ENCODE assay signal across 8 cellular contexts in genomic region chr7:151248191-151249033, GRCh38. TPM values are rescaled to one million over a fixed set of nuclear protein-coding genes. Genes with fewer than 3 reads are reported as not detected.
A peak's percentile ranks its signal among the peaks of the same experiment; 100 is the strongest.
DNase-seq lines count a peak whose midpoint lies in the region; ATAC-seq, FAIRE-seq and TF ChIP-seq lines count a peak whose summit lies in the region.

TSS of gene SMARCD3 (minus strand) at chr7:151248694. CDS start at chr7:151248562, 132 bp downstream.

- H3K9me3 ChIP-seq in OCI-LY7 (ENCODE audit: low read length), result no peaks in the 10 kb centered on the region
- no peaks in the 10 kb centered on the region for H3K9me3 ChIP-seq in GM12878 (replicated peaks; ENCODE audit: control insufficient read depth, insufficient read depth, low read length)
- no peaks in the 10 kb centered on the region for H3K9me3 ChIP-seq in iPS DF 6.9 (ENCODE audit: control insufficient read depth, insufficient read depth, low read length)
- no peaks in the 10 kb centered on the region for H3K9me3 ChIP-seq in prostate gland

- TF ChIP-seq RAD21 in GM12878 (IDR thresholded peaks at IDR 0.05; ENCODE audit: insufficient read depth, low read depth, low read length), result no peak

- H3K27ac ChIP-seq in OCI-LY7 (ENCODE audit: low read depth, low read length, poor library complexity, severe bottlenecking) (no peak within 1 kb of the TSS), GM12878 (ENCODE audit: control insufficient read depth, insufficient read depth) (no peak within 1 kb of the TSS), iPS DF 6.9 (ENCODE audit: low read length) (no peak within 1 kb of the TSS), prostate gland (peak within 1 kb of the TSS; percentile 75 to 84)

- TF ChIP-seq CTCF in OCI-LY7 (conservative IDR thresholded peaks at IDR 0.05; ENCODE audit: low read length) (no peak), GM12878 (IDR thresholded peaks at IDR 0.05 in 2 of 3, conservative IDR thresholded peaks at IDR 0.05 in 1 of 3; ENCODE audit: control insufficient read depth in 2 of 3, extremely low read depth in 1 of 3, insufficient read depth in 1 of 3, low read depth in 3 of 3, low read length in 3 of 3) (no peak), prostate gland (IDR thresholded peaks at IDR 0.05) (peak in 1 of 4 experiments; percentile 2)

- no peak for TF ChIP-seq POLR2A in GM12878 (IDR thresholded peaks at IDR 0.05; ENCODE audit: low read depth, low read length)
- TF ChIP-seq POLR2A in prostate gland (IDR thresholded peaks at IDR 0.05), result no peak

- FAIRE-seq in GM12878 (lab: Jason Lieb, UNC), result no peak

- RAD21 ChIA-PET in GM12878 (lab: Charles Lee; ENCODE audit: unreplicated experiment), result no interaction called here

- no peak for ATAC-seq in GM12878
- no peak for ATAC-seq in GM18520 (IDR thresholded peaks at IDR 0.05; ENCODE audit: unreplicated experiment)

- no peak within 1 kb of the TSS for H3K9ac ChIP-seq in GM12878 (ENCODE audit: control insufficient read depth, insufficient read depth, low read length)

- peaks cover 6% of the 10 kb centered on the region; the same call in 1 of the 2 replicates for H4K20me1 ChIP-seq in OCI-LY7 (ENCODE audit: insufficient read depth, low read length)
- H4K20me1 ChIP-seq in GM12878 (ENCODE audit: control insufficient read depth, insufficient read depth), result no peaks in the 10 kb centered on the region

- H3K9me2 ChIP-seq in OCI-LY7 (ENCODE audit: insufficient read depth, low read length), result no peaks in the 10 kb centered on the region

- under 1% methylated on average over 63 of the region's 84 CpGs for WGBS in GM12878 (ENCODE audit: insufficient coverage, insufficient replicate concordance, low lambda C conversion rate, missing lambda C conversion rate)
- WGBS in iPS DF 6.9 (ENCODE audit: insufficient coverage, insufficient read length), result no CpG with 5 or more reads among the region's 84 CpGs
- under 1% methylated on average over 76 of the region's 84 CpGs for WGBS in prostate gland

- no peaks in the 10 kb centered on the region for H3K36me3 ChIP-seq in OCI-LY7 (ENCODE audit: insufficient read depth, low read length)
- no peaks in the 10 kb centered on the region for H3K36me3 ChIP-seq in GM12878 (ENCODE audit: control insufficient read depth in 2 of 2, insufficient read depth in 2 of 2, low read length in 1 of 2)
- no peaks in the 10 kb centered on the region for H3K36me3 ChIP-seq in iPS DF 6.9 (ENCODE audit: control insufficient read depth, insufficient read depth, low read length)
- no peaks in the 10 kb centered on the region for H3K36me3 ChIP-seq in prostate gland

- BruUV-seq in OCI-LY7 (replicated peaks; lab: Mats Ljungman, UMichigan) (no TSS peak), GM12878 (replicated peaks; lab: Mats Ljungman, UMichigan) (no TSS peak)

- H3K4me1 ChIP-seq in OCI-LY7 (ENCODE audit: insufficient read depth, low read length, poor library complexity, severe bottlenecking) (peaks cover 60% of the 10 kb centered on the region), GM12878 (ENCODE audit: control insufficient read depth, insufficient read depth, low read length) (peaks cover 12% of the 10 kb centered on the region), iPS DF 6.9 (ENCODE audit: control insufficient read depth, insufficient read depth, low read length) (peaks cover 10% of the 10 kb centered on the region), prostate gland (replicated peaks) (no peaks in the 10 kb centered on the region)

- in situ Hi-C loops in GM12878 (cut with MboI), result no loop called here

- TF ChIP-seq EP300 in GM12878 (IDR thresholded peaks at IDR 0.05; ENCODE audit: borderline replicate concordance in 1 of 2, control insufficient read depth in 1 of 2, low read depth in 2 of 2, low read length in 2 of 2), result no peak

- SMC1A ChIA-PET in GM12878 (lab: Charles Lee; ENCODE audit: uncharacterized antibody, unreplicated experiment), result no interaction called here

- H3K4me3 ChIP-seq in OCI-LY7 (ENCODE audit: low read depth, low read length, poor library complexity, severe bottlenecking) (peak within 1 kb of the TSS; percentile 59), GM12878 (no peak within 1 kb of the TSS), iPS DF 6.9 (ENCODE audit: low read length) (peak within 1 kb of the TSS; percentile 25; the same call in 1 of the 2 replicates), prostate gland (peak within 1 kb of the TSS; percentile 42 to 52)

- CTCF ChIA-PET in OCI-LY7 (lab: Charles Lee; ENCODE audit: unreplicated experiment) (interaction anchor here (0.6 to 1.1 kb wide), 2 partner anchors 8 to 66 kb away, joined by 4 to 9 read pairs; no protein-coding TSS in a partner anchor), GM12878 (lab: Yijun Ruan, JAX) (interaction anchor here (0.7 to 1.1 kb wide), 2 partner anchors 50 to 204 kb away, joined by 3 to 5 read pairs; no protein-coding TSS in a partner anchor)

- POLR2A ChIA-PET in OCI-LY7 (lab: Charles Lee), result no interaction called here
- POLR2A ChIA-PET in GM12878 (lab: Charles Lee), result no interaction called here

- H3K4me2 ChIP-seq in OCI-LY7 (ENCODE audit: low read length) (peak within 1 kb of the TSS; percentile 64), GM12878 (ENCODE audit: control insufficient read depth, insufficient read depth) (peak within 1 kb of the TSS; percentile 14; the same call in 1 of the 2 replicates)

- DNase-seq in NCI-H446 (lab: John Stamatoyannopoulos, UW) (peak; percentile 19 to 43), NCI-H446 treated with DMSO at 0.1 percent for 48 hours (lab: John Stamatoyannopoulos, UW) (no peak), OCI-LY7 (ENCODE audit: low spot score) (peak; percentile 61), GM12878 (ENCODE audit: low read depth, low spot score) (no peak), iPS DF 6.9 (ENCODE audit: low read depth, low spot score) (no peak), prostate gland (ENCODE audit: low spot score) (peak; percentile 35), NOMO-1 treated with dmso at 0.1 percent for 144 hours (lab: John Stamatoyannopoulos, UW; ENCODE audit: unreplicated experiment) (no peak)

- no peaks in the 10 kb centered on the region for H3K79me2 ChIP-seq in OCI-LY7 (ENCODE audit: insufficient read depth, low read depth, low read length)
- H3K79me2 ChIP-seq in GM12878 (ENCODE audit: control insufficient read depth, insufficient read depth, low read length), result no peaks in the 10 kb centered on the region

- intact Hi-C loops in OCI-LY7 (cut with micrococcal nuclease; ENCODE audit: unreplicated experiment) (no loop called here), GM12878 (cut with micrococcal nuclease; ENCODE audit: unreplicated experiment) (no loop called here), prostate gland (cut with DNase I) (no loop called here)

- H2AFZ ChIP-seq in OCI-LY7 (ENCODE audit: low read length), result no peak within 1 kb of the TSS
- H2AFZ ChIP-seq in GM12878 (ENCODE audit: control insufficient read depth, low read depth, low read length), result no peak within 1 kb of the TSS

- H3K27me3 ChIP-seq in GM12878 (replicated peaks in 1 of 2; ENCODE audit: control insufficient read depth in 2 of 2, insufficient read depth in 2 of 2, low read length in 1 of 2) (peaks cover 22 to 35% of the 10 kb centered on the region in 2 experiments), iPS DF 6.9 (ENCODE audit: control insufficient read depth, insufficient read depth, low read length) (peaks cover 35% of the 10 kb centered on the region; the same call in 1 of the 2 replicates), prostate gland (replicated peaks; ENCODE audit: insufficient read depth) (no peaks in the 10 kb centered on the region)

TF ChIP-seq in GM12878, 131 proteins besides CTCF, POLR2A, EP300 and RAD21:
- TF ChIP-seq SUZ12 (IDR thresholded peaks at IDR 0.05; ENCODE audit: unreplicated experiment) (peak; percentile 99), PML (IDR thresholded peaks at IDR 0.05; ENCODE audit: low read length) (no peak), TCF12 (IDR thresholded peaks at IDR 0.05; ENCODE audit: low read depth, low read length) (no peak), BMI1 (IDR thresholded peaks at IDR 0.05; ENCODE audit: borderline replicate concordance) (no peak), BRCA1 (IDR thresholded peaks at IDR 0.05; ENCODE audit: low read depth, low read length) (no peak), IKZF1 (conservative IDR thresholded peaks at IDR 0.05) (0 out of 2 replicates have a peak, but pooled peaks have one; percentile 19), LARP7 (IDR thresholded peaks at IDR 0.05) (peak; percentile 19; the same call in 1 of the 2 replicates)

RNA-seq across cellular contexts. Expression of gene SMARCD3, which starts in this region (rescaled TPM):
- total RNA-seq in OCI-LY7 (2014; rRNA removed; shearing (Covaris generic)), result 1.5 and 2.5 TPM in 2 replicates
- total RNA-seq in OCI-LY7 (2022), result 1.5 and 1.9 TPM in 2 replicates
- not detected in 2 replicates for total RNA-seq in GM12878 (2013; cell fraction: nucleolus; rRNA removed)
- 0.11 TPM in 1 of 2 replicates, not detected in the other for total RNA-seq in GM12878 (2014; rRNA removed)
- total RNA-seq in GM12878 (2014; rRNA removed; fragmentation: Illumina TruSeq; extraction: Trizol), result 0.13 and 0.14 TPM in 2 replicates
- 0.51 and 1.4 TPM in 2 replicates for total RNA-seq in GM12878 (2021)
- polyA plus RNA-seq in GM12878 (2011; ENCODE audit: low read depth), result 1.7 TPM
- polyA plus RNA-seq in GM12878 (2011; rRNA removed), result 0.17 and 0.18 TPM in 2 replicates
- polyA plus RNA-seq in GM12878 (2011; cell fraction: cytosol; rRNA removed), result 0.17 and 1.4 TPM in 2 replicates
- 0.79 and 1.0 TPM in 2 replicates for polyA plus RNA-seq in GM12878 (2011; cell fraction: nucleus; rRNA removed)
- polyA plus RNA-seq in GM12878 (2012), result 3.2 and 3.6 TPM in 2 replicates
- polyA plus RNA-seq in GM12878 (2014; fragmentation: Illumina TruSeq; extraction: Trizol), result 0.12 and 0.86 TPM in 2 replicates
- under 1 TPM; 0.11 TPM for polyA plus RNA-seq in GM12878 (2014; fragmentation: Nextera tagmentation; extraction: Ambion mirVana)
- polyA plus RNA-seq in GM12878 (2014; rRNA removed), result 0.34 and 0.63 TPM in 2 replicates
- polyA plus RNA-seq in GM12878 (2016; fragmentation: Nextera tagmentation; extraction: Ambion mirVana), result under 1 TPM; 0.39 to 0.81 TPM
- not detected in 2 replicates for polyA minus RNA-seq in GM12878 (2011; rRNA and poly(A)+ RNA removed)
- polyA minus RNA-seq in GM12878 (2011; cell fraction: cytosol; rRNA and poly(A)+ RNA removed), result not detected in 2 replicates
- not detected in 2 replicates for polyA minus RNA-seq in GM12878 (2011; cell fraction: nucleus; rRNA and poly(A)+ RNA removed)
- total RNA-seq in prostate gland, result 100 to 1,000 TPM in 1 of 2 donors, 10 to 100 TPM in 1; 35.6 to 108 TPM

Comparison
In these comparisons a context has a peak if more than half of its experiments do, and no peak if none do; other contexts are left out.
1. RNA of gene SMARCD3 (total RNA-seq): 35.6 to 108 TPM in prostate gland; 1.5 to 2.5 TPM in OCI-LY7 and 0.11 to 1.4 TPM in GM12878; every median in the first group is over 10 times any median in the second.
2. DNase-seq: peak in NCI-H446 (2 of 2), OCI-LY7 (single experiment) and prostate gland (single experiment); none in NCI-H446 treated with DMSO at 0.1 percent for 48 hours (single experiment), GM12878 (single experiment), iPS DF 6.9 (single experiment) and NOMO-1 treated with dmso at 0.1 percent for 144 hours (single experiment).
3. H3K27ac ChIP-seq: peak in prostate gland (2 of 2); none in OCI-LY7 (single experiment), GM12878 (single experiment) and iPS DF 6.9 (single experiment).